Comparison of ENCODE assay signal across 26 cellular contexts in genomic region chr1:247131236-247131635, GRCh38.
"Had no signal": no experiment of that assay in that cellular context is flagged by ENCODE, and none has a peak within 500 bp of the region (broad histone marks: within the 10 kb centered on the region; RNA-seq: fewer than 3 reads in every experiment).

No MANE protein-coding gene starts in this region.

- H3K27ac ChIP-seq: brain microvascular endothelial cell, coronary artery, dorsolateral prefrontal cortex had no signal

- H3K27me3 ChIP-seq: brain microvascular endothelial cell, dorsolateral prefrontal cortex had no signal

- DNase-seq: activated CD4-positive, alpha-beta memory T cell treated with anti-CD3 and anti-CD28 coated beads, Interleukin-2, amount 10 ng/mL, durations not matched to agents 7 days and 5 days; activated CD4-positive, alpha-beta T cell treated with anti-CD3 and anti-CD28 coated beads for 1 hour; activated CD4-positive, alpha-beta T cell treated with anti-CD3 and anti-CD28 coated beads for 4 hours; activated CD4-positive, alpha-beta T cell treated with anti-CD3 and anti-CD28 coated beads, Interleukin-2, amount 10 ng/mL, durations not matched to agents 7 days and 5 days; activated CD4-positive, alpha-beta T cell treated with anti-CD3 and anti-CD28 coated beads, Interleukin-2, amount 50 U/mL, for 4 hours; activated CD8-positive, alpha-beta memory T cell treated with anti-CD3 and anti-CD28 coated beads, Interleukin-2, amount 50 U/mL, for 48 hours; activated gamma-delta T cell; activated naive CD4-positive, alpha-beta T cell treated with anti-CD3 and anti-CD28 coated beads, Interleukin-2, amount 50 U/mL, for 16 hours; activated naive CD4-positive, alpha-beta T cell treated with Interleukin-2 at 50 U/mL for 16 hours; activated T-cell treated with anti-CD3 and anti-CD28 coated beads for 4 hours; activated T-cell treated with anti-CD3 and anti-CD28 coated beads, Interleukin-2, amount 50 U/mL, for 24 hours; activated T-cell treated with anti-CD3 and anti-CD28 coated beads, Interleukin-2, amount 50 U/mL, for 72 hours; amniotic stem cell; anterior cingulate cortex; brain microvascular endothelial cell; dorsolateral prefrontal cortex; effector memory CD4-positive, alpha-beta T cell; endodermal cell; foreskin fibroblast; head of caudate nucleus; T-helper 17 cell; T1000 had no signal

- FAIRE-seq: astrocyte, bronchial epithelial cell, frontal cortex had no signal

- H3K4me3 ChIP-seq: coronary artery, dorsolateral prefrontal cortex had no signal
